ENCODE assay signal across 1 cellular context in the genomic region with DNA sequence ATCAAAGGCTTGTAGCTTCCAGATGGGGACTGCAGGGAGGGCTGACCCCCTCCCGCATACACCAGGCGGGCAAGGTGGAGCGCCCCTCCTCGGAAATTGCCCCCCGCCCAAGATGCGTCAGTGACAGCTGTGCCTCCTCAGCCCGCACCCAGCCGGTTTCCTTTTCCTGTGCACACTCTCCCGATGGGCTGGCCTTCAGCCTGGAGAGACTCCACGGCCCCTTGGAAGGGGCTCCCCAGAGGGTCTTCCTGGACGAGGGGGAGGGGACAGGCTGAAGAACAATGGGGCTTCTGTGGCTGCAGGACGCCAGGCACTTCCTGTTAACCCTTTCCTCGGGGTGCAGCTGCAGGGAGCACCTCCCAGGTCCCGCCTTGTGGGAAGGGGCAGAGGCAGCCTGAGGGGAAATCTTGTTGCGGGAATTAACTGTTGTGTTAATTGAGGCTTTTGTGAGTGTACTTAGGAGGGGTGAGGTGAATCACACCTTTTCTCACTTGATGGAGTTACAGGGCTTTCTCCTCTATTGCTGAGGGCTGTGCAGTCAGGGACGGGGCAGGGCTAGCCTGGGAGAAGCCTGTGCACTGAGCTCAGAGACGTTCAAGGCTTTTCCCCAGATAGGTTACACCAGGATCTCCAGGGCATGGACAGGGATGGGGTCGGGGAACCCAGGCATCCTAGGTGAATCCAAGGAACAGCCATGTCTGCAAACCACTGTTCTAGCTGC.
TF ChIP-seq lines count a peak whose summit lies in the region.

No MANE protein-coding gene starts in this region.

TF ChIP-seq in HepG2, 621 proteins besides CTCF, POLR2A, EP300 and RAD21 (continued from another document and continues in another):
- TF ChIP-seq, protein P1, sequence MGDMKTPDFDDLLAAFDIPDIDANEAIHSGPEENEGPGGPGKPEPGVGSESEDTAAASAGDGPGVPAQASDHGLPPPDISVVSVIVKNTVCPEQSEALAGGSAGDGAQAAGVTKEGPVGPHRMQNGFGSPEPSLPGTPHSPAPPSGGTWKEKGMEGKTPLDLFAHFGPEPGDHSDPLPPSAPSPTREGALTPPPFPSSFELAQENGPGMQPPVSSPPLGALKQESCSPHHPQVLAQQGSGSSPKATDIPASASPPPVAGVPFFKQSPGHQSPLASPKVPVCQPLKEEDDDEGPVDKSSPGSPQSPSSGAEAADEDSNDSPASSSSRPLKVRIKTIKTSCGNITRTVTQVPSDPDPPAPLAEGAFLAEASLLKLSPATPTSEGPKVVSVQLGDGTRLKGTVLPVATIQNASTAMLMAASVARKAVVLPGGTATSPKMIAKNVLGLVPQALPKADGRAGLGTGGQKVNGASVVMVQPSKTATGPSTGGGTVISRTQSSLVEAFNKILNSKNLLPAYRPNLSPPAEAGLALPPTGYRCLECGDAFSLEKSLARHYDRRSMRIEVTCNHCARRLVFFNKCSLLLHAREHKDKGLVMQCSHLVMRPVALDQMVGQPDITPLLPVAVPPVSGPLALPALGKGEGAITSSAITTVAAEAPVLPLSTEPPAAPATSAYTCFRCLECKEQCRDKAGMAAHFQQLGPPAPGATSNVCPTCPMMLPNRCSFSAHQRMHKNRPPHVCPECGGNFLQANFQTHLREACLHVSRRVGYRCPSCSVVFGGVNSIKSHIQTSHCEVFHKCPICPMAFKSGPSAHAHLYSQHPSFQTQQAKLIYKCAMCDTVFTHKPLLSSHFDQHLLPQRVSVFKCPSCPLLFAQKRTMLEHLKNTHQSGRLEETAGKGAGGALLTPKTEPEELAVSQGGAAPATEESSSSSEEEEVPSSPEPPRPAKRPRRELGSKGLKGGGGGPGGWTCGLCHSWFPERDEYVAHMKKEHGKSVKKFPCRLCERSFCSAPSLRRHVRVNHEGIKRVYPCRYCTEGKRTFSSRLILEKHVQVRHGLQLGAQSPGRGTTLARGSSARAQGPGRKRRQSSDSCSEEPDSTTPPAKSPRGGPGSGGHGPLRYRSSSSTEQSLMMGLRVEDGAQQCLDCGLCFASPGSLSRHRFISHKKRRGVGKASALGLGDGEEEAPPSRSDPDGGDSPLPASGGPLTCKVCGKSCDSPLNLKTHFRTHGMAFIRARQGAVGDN (CRISPR knock-in tag; IDR thresholded peaks at IDR 0.05) = peak; percentile 88
- TF ChIP-seq, protein P2, sequence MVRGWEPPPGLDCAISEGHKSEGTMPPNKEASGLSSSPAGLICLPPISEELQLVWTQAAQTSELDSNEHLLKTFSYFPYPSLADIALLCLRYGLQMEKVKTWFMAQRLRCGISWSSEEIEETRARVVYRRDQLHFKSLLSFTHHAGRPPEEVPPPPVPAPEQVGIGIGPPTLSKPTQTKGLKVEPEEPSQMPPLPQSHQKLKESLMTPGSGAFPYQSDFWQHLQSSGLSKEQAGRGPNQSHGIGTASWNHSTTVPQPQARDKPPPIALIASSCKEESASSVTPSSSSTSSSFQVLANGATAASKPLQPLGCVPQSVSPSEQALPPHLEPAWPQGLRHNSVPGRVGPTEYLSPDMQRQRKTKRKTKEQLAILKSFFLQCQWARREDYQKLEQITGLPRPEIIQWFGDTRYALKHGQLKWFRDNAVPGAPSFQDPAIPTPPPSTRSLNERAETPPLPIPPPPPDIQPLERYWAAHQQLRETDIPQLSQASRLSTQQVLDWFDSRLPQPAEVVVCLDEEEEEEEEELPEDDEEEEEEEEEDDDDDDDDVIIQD (CRISPR knock-in tag; IDR thresholded peaks at IDR 0.05; ENCODE audit: low read depth) = 0 out of 2 replicates have a peak, but pooled peaks have one; percentile 35
- TF ChIP-seq HDAC1 (CRISPR knock-in tag; IDR thresholded peaks at IDR 0.05) (peak; percentile 87), ZBTB7A (CRISPR knock-in tag; IDR thresholded peaks at IDR 0.05) (peak; percentile 99), CENPX (CRISPR knock-in tag; IDR thresholded peaks at IDR 0.05) (no peak), ARNTL (CRISPR knock-in tag; IDR thresholded peaks at IDR 0.05) (peak; percentile 62; the same call in 1 of the 2 replicates), ZNF615 (CRISPR knock-in tag; IDR thresholded peaks at IDR 0.05; ENCODE audit: borderline replicate concordance) (no peak), ZNF552 (CRISPR knock-in tag; IDR thresholded peaks at IDR 0.05; ENCODE audit: borderline replicate concordance) (no peak), ZZZ3 (CRISPR knock-in tag; IDR thresholded peaks at IDR 0.05; ENCODE audit: borderline replicate concordance) (no peak), TCF7 (IDR thresholded peaks at IDR 0.05; ENCODE audit: low read depth) (no peak), CBFB (CRISPR knock-in tag; IDR thresholded peaks at IDR 0.05) (peak; percentile 75), GLI4 (CRISPR knock-in tag; IDR thresholded peaks at IDR 0.05; ENCODE audit: borderline replicate concordance) (no peak), GFI1 (CRISPR knock-in tag; IDR thresholded peaks at IDR 0.05; ENCODE audit: borderline replicate concordance) (no peak), MXD4 (CRISPR knock-in tag; IDR thresholded peaks at IDR 0.05) (0 out of 2 replicates have a peak, but pooled peaks have one; percentile 23), ZNF720 (CRISPR knock-in tag; IDR thresholded peaks at IDR 0.05) (no peak), MBD4 (IDR thresholded peaks at IDR 0.05; ENCODE audit: borderline replicate concordance, low read length) (no peak), FLYWCH1 (CRISPR knock-in tag; IDR thresholded peaks at IDR 0.05) (no peak), MTA1 (CRISPR knock-in tag; IDR thresholded peaks at IDR 0.05; ENCODE audit: borderline replicate concordance) (peak; percentile 90; the same call in 1 of the 2 replicates), FOXJ3 (CRISPR knock-in tag; IDR thresholded peaks at IDR 0.05; ENCODE audit: borderline replicate concordance) (no peak), GPN1 (CRISPR knock-in tag; IDR thresholded peaks at IDR 0.05; ENCODE audit: borderline replicate concordance) (no peak), NONO (IDR thresholded peaks at IDR 0.05) (no peak), NONO (CRISPR knock-in tag; conservative IDR thresholded peaks at IDR 0.05) (peak; percentile 90), ZFY (CRISPR knock-in tag; IDR thresholded peaks at IDR 0.05) (peak; percentile 47; the same call in 1 of the 2 replicates), ZNF160 (CRISPR knock-in tag; IDR thresholded peaks at IDR 0.05) (no peak), ZNF570 (CRISPR knock-in tag; IDR thresholded peaks at IDR 0.05; ENCODE audit: borderline replicate concordance) (no peak), ZBTB38 (CRISPR knock-in tag; IDR thresholded peaks at IDR 0.05) (peak; percentile 80), HNRNPH1 (optimal IDR thresholded peaks at IDR 0.05; ENCODE audit: low read depth, low read length) (no peak), ZNF432 (CRISPR knock-in tag; IDR thresholded peaks at IDR 0.05; ENCODE audit: borderline replicate concordance) (no peak)
- TF ChIP-seq, protein P3, sequence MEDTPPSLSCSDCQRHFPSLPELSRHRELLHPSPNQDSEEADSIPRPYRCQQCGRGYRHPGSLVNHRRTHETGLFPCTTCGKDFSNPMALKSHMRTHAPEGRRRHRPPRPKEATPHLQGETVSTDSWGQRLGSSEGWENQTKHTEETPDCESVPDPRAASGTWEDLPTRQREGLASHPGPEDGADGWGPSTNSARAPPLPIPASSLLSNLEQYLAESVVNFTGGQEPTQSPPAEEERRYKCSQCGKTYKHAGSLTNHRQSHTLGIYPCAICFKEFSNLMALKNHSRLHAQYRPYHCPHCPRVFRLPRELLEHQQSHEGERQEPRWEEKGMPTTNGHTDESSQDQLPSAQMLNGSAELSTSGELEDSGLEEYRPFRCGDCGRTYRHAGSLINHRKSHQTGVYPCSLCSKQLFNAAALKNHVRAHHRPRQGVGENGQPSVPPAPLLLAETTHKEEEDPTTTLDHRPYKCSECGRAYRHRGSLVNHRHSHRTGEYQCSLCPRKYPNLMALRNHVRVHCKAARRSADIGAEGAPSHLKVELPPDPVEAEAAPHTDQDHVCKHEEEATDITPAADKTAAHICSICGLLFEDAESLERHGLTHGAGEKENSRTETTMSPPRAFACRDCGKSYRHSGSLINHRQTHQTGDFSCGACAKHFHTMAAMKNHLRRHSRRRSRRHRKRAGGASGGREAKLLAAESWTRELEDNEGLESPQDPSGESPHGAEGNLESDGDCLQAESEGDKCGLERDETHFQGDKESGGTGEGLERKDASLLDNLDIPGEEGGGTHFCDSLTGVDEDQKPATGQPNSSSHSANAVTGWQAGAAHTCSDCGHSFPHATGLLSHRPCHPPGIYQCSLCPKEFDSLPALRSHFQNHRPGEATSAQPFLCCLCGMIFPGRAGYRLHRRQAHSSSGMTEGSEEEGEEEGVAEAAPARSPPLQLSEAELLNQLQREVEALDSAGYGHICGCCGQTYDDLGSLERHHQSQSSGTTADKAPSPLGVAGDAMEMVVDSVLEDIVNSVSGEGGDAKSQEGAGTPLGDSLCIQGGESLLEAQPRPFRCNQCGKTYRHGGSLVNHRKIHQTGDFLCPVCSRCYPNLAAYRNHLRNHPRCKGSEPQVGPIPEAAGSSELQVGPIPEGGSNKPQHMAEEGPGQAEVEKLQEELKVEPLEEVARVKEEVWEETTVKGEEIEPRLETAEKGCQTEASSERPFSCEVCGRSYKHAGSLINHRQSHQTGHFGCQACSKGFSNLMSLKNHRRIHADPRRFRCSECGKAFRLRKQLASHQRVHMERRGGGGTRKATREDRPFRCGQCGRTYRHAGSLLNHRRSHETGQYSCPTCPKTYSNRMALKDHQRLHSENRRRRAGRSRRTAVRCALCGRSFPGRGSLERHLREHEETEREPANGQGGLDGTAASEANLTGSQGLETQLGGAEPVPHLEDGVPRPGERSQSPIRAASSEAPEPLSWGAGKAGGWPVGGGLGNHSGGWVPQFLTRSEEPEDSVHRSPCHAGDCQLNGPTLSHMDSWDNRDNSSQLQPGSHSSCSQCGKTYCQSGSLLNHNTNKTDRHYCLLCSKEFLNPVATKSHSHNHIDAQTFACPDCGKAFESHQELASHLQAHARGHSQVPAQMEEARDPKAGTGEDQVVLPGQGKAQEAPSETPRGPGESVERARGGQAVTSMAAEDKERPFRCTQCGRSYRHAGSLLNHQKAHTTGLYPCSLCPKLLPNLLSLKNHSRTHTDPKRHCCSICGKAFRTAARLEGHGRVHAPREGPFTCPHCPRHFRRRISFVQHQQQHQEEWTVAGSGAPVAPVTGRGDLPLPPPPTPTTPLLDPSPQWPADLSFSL (CRISPR knock-in tag; IDR thresholded peaks at IDR 0.05) = no peak
- TF ChIP-seq, protein P4, sequence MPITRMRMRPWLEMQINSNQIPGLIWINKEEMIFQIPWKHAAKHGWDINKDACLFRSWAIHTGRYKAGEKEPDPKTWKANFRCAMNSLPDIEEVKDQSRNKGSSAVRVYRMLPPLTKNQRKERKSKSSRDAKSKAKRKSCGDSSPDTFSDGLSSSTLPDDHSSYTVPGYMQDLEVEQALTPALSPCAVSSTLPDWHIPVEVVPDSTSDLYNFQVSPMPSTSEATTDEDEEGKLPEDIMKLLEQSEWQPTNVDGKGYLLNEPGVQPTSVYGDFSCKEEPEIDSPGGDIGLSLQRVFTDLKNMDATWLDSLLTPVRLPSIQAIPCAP (CRISPR knock-in tag; IDR thresholded peaks at IDR 0.05; ENCODE audit: low read depth) = 0 out of 2 replicates have a peak, but pooled peaks have one; percentile 31
- TF ChIP-seq, protein P5, sequence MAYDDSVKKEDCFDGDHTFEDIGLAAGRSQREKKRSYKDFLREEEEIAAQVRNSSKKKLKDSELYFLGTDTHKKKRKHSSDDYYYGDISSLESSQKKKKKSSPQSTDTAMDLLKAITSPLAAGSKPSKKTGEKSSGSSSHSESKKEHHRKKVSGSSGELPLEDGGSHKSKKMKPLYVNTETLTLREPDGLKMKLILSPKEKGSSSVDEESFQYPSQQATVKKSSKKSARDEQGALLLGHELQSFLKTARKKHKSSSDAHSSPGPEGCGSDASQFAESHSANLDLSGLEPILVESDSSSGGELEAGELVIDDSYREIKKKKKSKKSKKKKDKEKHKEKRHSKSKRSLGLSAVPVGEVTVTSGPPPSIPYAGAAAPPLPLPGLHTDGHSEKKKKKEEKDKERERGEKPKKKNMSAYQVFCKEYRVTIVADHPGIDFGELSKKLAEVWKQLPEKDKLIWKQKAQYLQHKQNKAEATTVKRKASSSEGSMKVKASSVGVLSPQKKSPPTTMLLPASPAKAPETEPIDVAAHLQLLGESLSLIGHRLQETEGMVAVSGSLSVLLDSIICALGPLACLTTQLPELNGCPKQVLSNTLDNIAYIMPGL (CRISPR knock-in tag; IDR thresholded peaks at IDR 0.05; ENCODE audit: borderline replicate concordance in 1 of 2, low read depth in 1 of 2) = no peak
- TF ChIP-seq, protein P6, sequence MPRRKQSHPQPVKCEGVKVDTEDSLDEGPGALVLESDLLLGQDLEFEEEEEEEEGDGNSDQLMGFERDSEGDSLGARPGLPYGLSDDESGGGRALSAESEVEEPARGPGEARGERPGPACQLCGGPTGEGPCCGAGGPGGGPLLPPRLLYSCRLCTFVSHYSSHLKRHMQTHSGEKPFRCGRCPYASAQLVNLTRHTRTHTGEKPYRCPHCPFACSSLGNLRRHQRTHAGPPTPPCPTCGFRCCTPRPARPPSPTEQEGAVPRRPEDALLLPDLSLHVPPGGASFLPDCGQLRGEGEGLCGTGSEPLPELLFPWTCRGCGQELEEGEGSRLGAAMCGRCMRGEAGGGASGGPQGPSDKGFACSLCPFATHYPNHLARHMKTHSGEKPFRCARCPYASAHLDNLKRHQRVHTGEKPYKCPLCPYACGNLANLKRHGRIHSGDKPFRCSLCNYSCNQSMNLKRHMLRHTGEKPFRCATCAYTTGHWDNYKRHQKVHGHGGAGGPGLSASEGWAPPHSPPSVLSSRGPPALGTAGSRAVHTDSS (CRISPR knock-in tag; conservative IDR thresholded peaks at IDR 0.05) = no peak
- TF ChIP-seq, protein P7, sequence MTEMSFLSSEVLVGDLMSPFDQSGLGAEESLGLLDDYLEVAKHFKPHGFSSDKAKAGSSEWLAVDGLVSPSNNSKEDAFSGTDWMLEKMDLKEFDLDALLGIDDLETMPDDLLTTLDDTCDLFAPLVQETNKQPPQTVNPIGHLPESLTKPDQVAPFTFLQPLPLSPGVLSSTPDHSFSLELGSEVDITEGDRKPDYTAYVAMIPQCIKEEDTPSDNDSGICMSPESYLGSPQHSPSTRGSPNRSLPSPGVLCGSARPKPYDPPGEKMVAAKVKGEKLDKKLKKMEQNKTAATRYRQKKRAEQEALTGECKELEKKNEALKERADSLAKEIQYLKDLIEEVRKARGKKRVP (CRISPR knock-in tag; IDR thresholded peaks at IDR 0.05) = peak in 1 of 2 experiments; percentile 51; a peak in 1 of 4 replicates
- TF ChIP-seq, protein P8, sequence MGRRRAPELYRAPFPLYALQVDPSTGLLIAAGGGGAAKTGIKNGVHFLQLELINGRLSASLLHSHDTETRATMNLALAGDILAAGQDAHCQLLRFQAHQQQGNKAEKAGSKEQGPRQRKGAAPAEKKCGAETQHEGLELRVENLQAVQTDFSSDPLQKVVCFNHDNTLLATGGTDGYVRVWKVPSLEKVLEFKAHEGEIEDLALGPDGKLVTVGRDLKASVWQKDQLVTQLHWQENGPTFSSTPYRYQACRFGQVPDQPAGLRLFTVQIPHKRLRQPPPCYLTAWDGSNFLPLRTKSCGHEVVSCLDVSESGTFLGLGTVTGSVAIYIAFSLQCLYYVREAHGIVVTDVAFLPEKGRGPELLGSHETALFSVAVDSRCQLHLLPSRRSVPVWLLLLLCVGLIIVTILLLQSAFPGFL (CRISPR knock-in tag; IDR thresholded peaks at IDR 0.05) = no peak
